In genomic region chr3:39146083-39146501, GRCh38 we compare ENCODE assay signal across 8 cellular contexts. TPM values are rescaled to one million over a fixed set of nuclear protein-coding genes. Genes with fewer than 3 reads are reported as not detected.
A peak's percentile ranks its signal among the peaks of the same experiment; 100 is the strongest.
DNase-seq lines count a peak whose midpoint lies in the region; ATAC-seq and TF ChIP-seq lines count a peak whose summit lies in the region.

No MANE protein-coding gene starts in this region.

- DNase-seq in AG09309 (ENCODE audit: low read depth) (no peak), Karpas-422 (peak; percentile 64), glomerular visceral epithelial cell (ENCODE audit: extremely low spot score) (no peak), superior temporal gyrus (ENCODE audit: extremely low spot score) (no peak), ureter (ENCODE audit: low spot score) (no peak)

- H2AFZ ChIP-seq in Karpas-422 (ENCODE audit: low read length), result no peak overlapping the region

- no peaks in the 10 kb centered on the region; the same call in 1 of the 2 replicates for H3K36me3 ChIP-seq in Karpas-422 (ENCODE audit: insufficient read depth, low read length)
- H3K36me3 ChIP-seq in muscle layer of duodenum (ENCODE audit: control insufficient read depth in 1 of 2, insufficient read depth in 2 of 2, low read length in 2 of 2), result peaks cover 51 to 61% of the 10 kb centered on the region in 2 donors

- no peaks in the 10 kb centered on the region for H4K20me1 ChIP-seq in Karpas-422 (ENCODE audit: insufficient read depth, low read depth, low read length)

- H3K27me3 ChIP-seq in Karpas-422 (ENCODE audit: low read length) (no peaks in the 10 kb centered on the region), muscle layer of duodenum (ENCODE audit: low read depth, low read length) (no peaks in the 10 kb centered on the region)

- H3K4me2 ChIP-seq in Karpas-422 (ENCODE audit: low read depth, low read length, poor library complexity, severe bottlenecking), result peak overlapping the region; percentile 68

- H3K4me1 ChIP-seq in Karpas-422 (ENCODE audit: low read length) (peaks cover 75% of the 10 kb centered on the region), muscle layer of duodenum (ENCODE audit: control insufficient read depth in 1 of 2, insufficient read depth in 2 of 2, low read length in 2 of 2) (peaks cover 69 to 76% of the 10 kb centered on the region in 2 donors)

- peak overlapping the region; percentile 90 for H3K27ac ChIP-seq in Karpas-422 (ENCODE audit: low read length)
- peak overlapping the region; percentile 89 for H3K27ac ChIP-seq in cingulate gyrus (ENCODE audit: low read depth, low read length)
- peak overlapping the region; percentile 95 for H3K27ac ChIP-seq in muscle layer of duodenum (ENCODE audit: low read length)

- H3K9me3 ChIP-seq in Karpas-422 (ENCODE audit: low read length) (no peaks in the 10 kb centered on the region), muscle layer of duodenum (ENCODE audit: control insufficient read depth in 1 of 2, low read length in 2 of 2) (no peaks in the 10 kb centered on the region)

- peak; percentile 2 for TF ChIP-seq CTCF in AG09309 (IDR thresholded peaks at IDR 0.05; ENCODE audit: control insufficient read depth, insufficient read depth, low read depth, low read length, missing control alignments)

- peak overlapping the region; percentile 73 for H3K9ac ChIP-seq in Karpas-422 (ENCODE audit: low read length)

- peaks cover 20% of the 10 kb centered on the region; the same call in 1 of the 2 replicates for H3K79me2 ChIP-seq in Karpas-422 (ENCODE audit: low read length)

- no peak for ATAC-seq in GM19463 (IDR thresholded peaks at IDR 0.05; ENCODE audit: unreplicated experiment)

- H3K4me3 ChIP-seq in AG09309 (ENCODE audit: control insufficient read depth, low read depth, low read length) (no peak overlapping the region), Karpas-422 (ENCODE audit: low read length) (peak overlapping the region; percentile 64; the same call in 1 of the 2 replicates), muscle layer of duodenum (ENCODE audit: low read depth in 1 of 2, low read length in 2 of 2) (no peak overlapping the region)

- no peaks in the 10 kb centered on the region for H3K9me2 ChIP-seq in Karpas-422 (replicated peaks; ENCODE audit: insufficient read depth, low read length)

RNA-seq across cellular contexts. Expression of gene CSRNP1, which starts 7.3 kb away (rescaled TPM):
- 10.3 and 11.1 TPM in 2 replicates for total RNA-seq in Karpas-422 (2014; rRNA removed; shearing (Covaris generic); ENCODE audit: low replicate concordance)
- total RNA-seq in ureter, result 32.1 TPM

RNA-seq across cellular contexts. Expression of gene TTC21A, which starts 38.6 kb away (rescaled TPM):
- total RNA-seq in Karpas-422 (2014; rRNA removed; shearing (Covaris generic); ENCODE audit: low replicate concordance), result 8.7 and 9.5 TPM in 2 replicates
- total RNA-seq in ureter, result 19.7 TPM

RNA-seq across cellular contexts. Expression of gene GORASP1, which starts 38.7 kb away (rescaled TPM):
- 38.5 and 51.8 TPM in 2 replicates for total RNA-seq in Karpas-422 (2014; rRNA removed; shearing (Covaris generic); ENCODE audit: low replicate concordance)
- 92.2 TPM for total RNA-seq in ureter

RNA-seq across cellular contexts. Expression of gene XIRP1, which starts 46.3 kb away (rescaled TPM):
- not detected in 2 replicates for total RNA-seq in Karpas-422 (2014; rRNA removed; shearing (Covaris generic); ENCODE audit: low replicate concordance)
- total RNA-seq in ureter, result 0.13 TPM
